ENCODE assay signal across 30 cellular contexts in genomic region chrX:6371353-6371752, GRCh38.
"Had no signal": no experiment of that assay in that cellular context is flagged by ENCODE, and none has a peak within 500 bp of the region (broad histone marks: within the 10 kb centered on the region; RNA-seq: fewer than 3 reads in every experiment).

No MANE protein-coding gene starts in this region.

- H3K4me1 ChIP-seq: ascending aorta, breast epithelium, colonic mucosa, esophagus muscularis mucosa, foreskin keratinocyte, gastrocnemius medialis, heart left ventricle had no signal

- H3K4me1 Mint-ChIP-seq: activated CD4-positive, alpha-beta memory T cell treated with anti-CD3 and anti-CD28 coated beads, Interleukin-2, amount 10 ng/mL, durations not matched to agents 7 days and 5 days; activated CD4-positive, alpha-beta T cell treated with anti-CD3 and anti-CD28 coated beads, Interleukin-2, amount 10 ng/mL, durations not matched to agents 7 days and 5 days; activated naive CD4-positive, alpha-beta T cell treated with anti-CD3 and anti-CD28 coated beads, Interleukin-2, amount 10 ng/mL, durations not matched to agents 7 days and 5 days; activated naive CD8-positive, alpha-beta T cell treated with anti-CD3 and anti-CD28 coated beads, Interleukin-2, amount 10 ng/mL, durations not matched to agents 7 days and 5 days; brain; WTC11 had no signal

- H3K27ac Mint-ChIP-seq: activated CD4-positive, alpha-beta memory T cell treated with anti-CD3 and anti-CD28 coated beads, Interleukin-2, amount 10 ng/mL, durations not matched to agents 7 days and 5 days; activated CD4-positive, alpha-beta T cell treated with anti-CD3 and anti-CD28 coated beads, Interleukin-2, amount 10 ng/mL, durations not matched to agents 7 days and 5 days; activated naive CD4-positive, alpha-beta T cell treated with anti-CD3 and anti-CD28 coated beads, Interleukin-2, amount 10 ng/mL, durations not matched to agents 7 days and 5 days; activated naive CD4-positive, alpha-beta T cell treated with anti-CD3 and anti-CD28 coated beads, Interleukin-2, amount 50 U/mL, for 72 hours; activated naive CD8-positive, alpha-beta T cell treated with anti-CD3 and anti-CD28 coated beads, Interleukin-2, amount 10 ng/mL, durations not matched to agents 7 days and 5 days; activated T-cell treated with anti-CD3 and anti-CD28 coated beads, Interleukin-2, amount 50 U/mL, for 24 hours; activated T-cell treated with anti-CD3 and anti-CD28 coated beads, Interleukin-2, amount 50 U/mL, for 72 hours; brain; WTC11 had no signal

- H3K27me3 Mint-ChIP-seq: activated CD4-positive, alpha-beta memory T cell treated with anti-CD3 and anti-CD28 coated beads, Interleukin-2, amount 10 ng/mL, durations not matched to agents 7 days and 5 days; activated CD4-positive, alpha-beta T cell treated with anti-CD3 and anti-CD28 coated beads, Interleukin-2, amount 10 ng/mL, durations not matched to agents 7 days and 5 days; activated naive CD4-positive, alpha-beta T cell treated with anti-CD3 and anti-CD28 coated beads, Interleukin-2, amount 10 ng/mL, durations not matched to agents 7 days and 5 days; activated naive CD8-positive, alpha-beta T cell treated with anti-CD3 and anti-CD28 coated beads, Interleukin-2, amount 10 ng/mL, durations not matched to agents 7 days and 5 days had no signal

- H3K9me3 Mint-ChIP-seq: activated CD4-positive, alpha-beta memory T cell treated with anti-CD3 and anti-CD28 coated beads, Interleukin-2, amount 10 ng/mL, durations not matched to agents 7 days and 5 days; activated CD4-positive, alpha-beta T cell treated with anti-CD3 and anti-CD28 coated beads, Interleukin-2, amount 10 ng/mL, durations not matched to agents 7 days and 5 days; activated naive CD4-positive, alpha-beta T cell treated with anti-CD3 and anti-CD28 coated beads, Interleukin-2, amount 50 U/mL, for 72 hours; activated naive CD8-positive, alpha-beta T cell treated with anti-CD3 and anti-CD28 coated beads, Interleukin-2, amount 10 ng/mL, durations not matched to agents 7 days and 5 days; activated T-cell treated with anti-CD3 and anti-CD28 coated beads, Interleukin-2, amount 50 U/mL, for 24 hours; WTC11 had no signal

- H3K36me3 Mint-ChIP-seq: activated naive CD4-positive, alpha-beta T cell treated with anti-CD3 and anti-CD28 coated beads, Interleukin-2, amount 10 ng/mL, durations not matched to agents 7 days and 5 days; activated naive CD4-positive, alpha-beta T cell treated with anti-CD3 and anti-CD28 coated beads, Interleukin-2, amount 50 U/mL, for 72 hours; activated naive CD8-positive, alpha-beta T cell treated with anti-CD3 and anti-CD28 coated beads, Interleukin-2, amount 10 ng/mL, durations not matched to agents 7 days and 5 days; brain; WTC11 had no signal

- H3K27me3 ChIP-seq: ascending aorta, cardiac muscle cell, colonic mucosa, esophagus muscularis mucosa, foreskin keratinocyte, gastrocnemius medialis, heart left ventricle had no signal

- H3K4me3 ChIP-seq: ascending aorta, breast epithelium, cardiac muscle cell, colonic mucosa, esophagus muscularis mucosa, gastrocnemius medialis, heart left ventricle had no signal

- H3K36me3 ChIP-seq: ascending aorta, breast epithelium, cardiac muscle cell, colonic mucosa, esophagus muscularis mucosa, gastrocnemius medialis, heart left ventricle had no signal

- H3K27ac ChIP-seq: ascending aorta, breast epithelium, cardiac muscle cell, colonic mucosa, esophagus muscularis mucosa, foreskin keratinocyte, gastrocnemius medialis, heart left ventricle had no signal

- H3K9me3 ChIP-seq: ascending aorta, breast epithelium, colonic mucosa, esophagus muscularis mucosa, gastrocnemius medialis, heart left ventricle had no signal

- DNase-seq: activated CD4-positive, alpha-beta memory T cell treated with anti-CD3 and anti-CD28 coated beads, Interleukin-2, amount 10 ng/mL, durations not matched to agents 7 days and 5 days; activated CD4-positive, alpha-beta T cell treated with anti-CD3 and anti-CD28 coated beads for 1 hour; activated CD4-positive, alpha-beta T cell treated with anti-CD3 and anti-CD28 coated beads for 4 hours; activated CD4-positive, alpha-beta T cell treated with anti-CD3 and anti-CD28 coated beads, Interleukin-2, amount 10 ng/mL, durations not matched to agents 7 days and 5 days; activated CD4-positive, alpha-beta T cell treated with anti-CD3 and anti-CD28 coated beads, Interleukin-2, amount 50 U/mL, for 4 hours; activated CD8-positive, alpha-beta memory T cell treated with anti-CD3 and anti-CD28 coated beads, Interleukin-2, amount 50 U/mL, for 48 hours; activated gamma-delta T cell; activated naive CD4-positive, alpha-beta T cell; activated naive CD4-positive, alpha-beta T cell treated with anti-CD3 and anti-CD28 coated beads, Interleukin-2, amount 10 ng/mL, durations not matched to agents 7 days and 5 days; activated naive CD8-positive, alpha-beta T cell treated with anti-CD3 and anti-CD28 coated beads, Interleukin-2, amount 10 ng/mL, durations not matched to agents 7 days and 5 days; activated T-cell treated with anti-CD3 and anti-CD28 coated beads for 4 hours; activated T-cell treated with anti-CD3 and anti-CD28 coated beads, Interleukin-2, amount 50 U/mL, for 24 hours; activated T-cell treated with anti-CD3 and anti-CD28 coated beads, Interleukin-2, amount 50 U/mL, for 72 hours; central memory CD4-positive, alpha-beta T cell; cerebellar nuclear complex; colonic mucosa; effector memory CD4-positive, alpha-beta T cell; erythroblast; foreskin keratinocyte; gastrocnemius medialis; glutamatergic neuron; heart left ventricle; T-helper 2 cell had no signal

- H3K4me3 Mint-ChIP-seq: activated CD4-positive, alpha-beta memory T cell treated with anti-CD3 and anti-CD28 coated beads, Interleukin-2, amount 10 ng/mL, durations not matched to agents 7 days and 5 days; activated CD4-positive, alpha-beta T cell treated with anti-CD3 and anti-CD28 coated beads, Interleukin-2, amount 10 ng/mL, durations not matched to agents 7 days and 5 days; activated naive CD4-positive, alpha-beta T cell treated with anti-CD3 and anti-CD28 coated beads, Interleukin-2, amount 10 ng/mL, durations not matched to agents 7 days and 5 days; activated naive CD8-positive, alpha-beta T cell treated with anti-CD3 and anti-CD28 coated beads, Interleukin-2, amount 10 ng/mL, durations not matched to agents 7 days and 5 days; activated T-cell treated with anti-CD3 and anti-CD28 coated beads, Interleukin-2, amount 50 U/mL, for 24 hours; activated T-cell treated with anti-CD3 and anti-CD28 coated beads, Interleukin-2, amount 50 U/mL, for 72 hours; brain; WTC11 had no signal
